8 cellular contexts compared by ENCODE assay signal in the genomic region with DNA sequence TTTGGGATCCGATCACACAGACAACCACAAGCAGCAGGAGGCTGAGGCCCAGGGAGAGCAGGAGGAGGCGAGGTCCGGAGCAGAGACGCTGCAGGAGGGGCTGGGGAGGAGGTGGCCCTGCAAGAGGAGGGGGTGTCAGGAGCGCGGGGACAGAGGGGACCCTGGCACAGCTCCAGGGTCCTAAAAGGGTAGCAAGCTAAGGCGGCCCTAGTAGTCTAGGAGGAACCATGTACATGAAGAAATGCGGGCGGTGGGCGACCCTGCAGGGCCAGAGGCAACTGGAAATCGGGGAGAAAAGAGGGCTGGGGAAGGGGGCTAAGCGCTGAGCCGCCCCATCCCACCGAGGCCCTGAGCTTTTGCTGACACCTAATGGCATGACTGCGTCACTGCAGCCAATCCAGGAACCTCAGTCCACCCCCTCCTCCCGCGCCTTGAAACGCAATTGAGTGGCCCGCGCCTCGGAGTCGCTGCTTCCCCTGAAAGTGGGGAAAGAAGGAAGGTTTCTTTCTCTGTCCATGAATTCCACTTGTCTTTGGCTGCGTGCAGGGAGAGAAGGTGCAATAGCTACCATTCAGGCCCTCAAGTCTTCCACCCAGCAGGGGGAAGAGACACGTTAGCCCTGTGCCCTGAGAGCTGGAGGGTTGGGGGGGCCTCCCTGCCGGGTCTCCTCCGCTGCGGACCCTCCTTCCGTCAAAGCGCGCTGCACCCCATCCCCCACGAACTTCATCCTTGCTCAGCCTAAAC. TPM values are rescaled to one million over a fixed set of nuclear protein-coding genes. Genes with fewer than 3 reads are reported as not detected.
DNase-seq lines count a peak whose midpoint lies in the region; ATAC-seq and TF ChIP-seq lines count a peak whose summit lies in the region.

No MANE protein-coding gene starts in this region.

- peak; percentile 92 for TF ChIP-seq CTCF in GM12875 (IDR thresholded peaks at IDR 0.05; ENCODE audit: borderline replicate concordance, insufficient read depth, low read depth, low read length)
- TF ChIP-seq CTCF in cardiac fibroblast (IDR thresholded peaks at IDR 0.05; ENCODE audit: low read depth, low read length), result peak; percentile 94
- peak; percentile 50 to 93 (median 83) for TF ChIP-seq CTCF in spleen (IDR thresholded peaks at IDR 0.05 in 8 of 11, conservative IDR thresholded peaks at IDR 0.05 in 3 of 11)

- no peak for TF ChIP-seq POLR2A in spleen (IDR thresholded peaks at IDR 0.05)

- H3K9me3 ChIP-seq in spleen, result no peaks in the 10 kb centered on the region

- peak; percentile 64 for DNase-seq in NCI-H1694 (lab: John Stamatoyannopoulos, UW)
- peak in 3 of 4 experiments; percentile 24 to 38 (median 28) for DNase-seq in activated CD4-positive, CD25-positive, alpha-beta regulatory T cell (lab: John Stamatoyannopoulos, UW)
- peak; percentile 59 to 69 for DNase-seq in cardiac fibroblast (ENCODE audit: low read depth in 2 of 2)
- DNase-seq in iris pigment epithelial cell (ENCODE audit: low read depth), result peak; percentile 58
- DNase-seq in spleen, result peak; percentile 85

- H3K4me3 ChIP-seq in GM12875 (ENCODE audit: low read depth, low read length) (no peak overlapping the region), cardiac fibroblast (replicated peaks in 1 of 2; ENCODE audit: low read depth in 2 of 2, low read length in 2 of 2) (peak overlapping the region; percentile 38 to 45), spleen (peak overlapping the region in 7 of 8 donors; percentile 1 to 56 (median 21))

- ATAC-seq in HG02798 (IDR thresholded peaks at IDR 0.05; ENCODE audit: poor library complexity, unreplicated experiment), result no peak
- no peak for ATAC-seq in GM21367 (IDR thresholded peaks at IDR 0.05; ENCODE audit: unreplicated experiment)

- H3K27ac ChIP-seq in spleen, result no peak overlapping the region

- peaks cover 0 to 67% (median 21%) of the 10 kb centered on the region in 7 donors for H3K27me3 ChIP-seq in spleen (replicated peaks in 1 of 7)

- intact Hi-C loops in spleen (cut with DNase I; ENCODE audit: low total_unique reads), result no loop called here

- 3 to 4% (median 3%) methylated on average over 25 to 31 of the region's 31 CpGs for WGBS in spleen, 5 donors

- peaks cover 8 to 34% (median 22%) of the 10 kb centered on the region in 6 donors for H3K4me1 ChIP-seq in spleen

- H3K36me3 ChIP-seq in spleen, result no peaks in the 10 kb centered on the region

RNA-seq across cellular contexts. Expression of gene ASGR1, which starts 1.8 kb away (rescaled TPM):
- 1 to 10 TPM; 1.5 to 7.2 (median 3.7) TPM for total RNA-seq in spleen
- polyA plus RNA-seq in spleen, result 10 to 100 TPM in 1 of 3 donors, 1 to 10 TPM in 2; 1.3 to 10.2 (median 6.4) TPM

RNA-seq across cellular contexts. Expression of gene DLG4, which starts 42.3 kb away (rescaled TPM):
- total RNA-seq in spleen, result 10 to 100 TPM; 17.0 to 38.5 (median 30.5) TPM
- 10 to 100 TPM in 1 of 3 donors, 1 to 10 TPM in 2; 3.0 to 21.5 (median 4.3) TPM for polyA plus RNA-seq in spleen

RNA-seq across cellular contexts. Expression of gene ACADVL, which starts 42.4 kb away (rescaled TPM):
- 100 to 1,000 TPM; 402 to 903 (median 548) TPM for total RNA-seq in spleen
- polyA plus RNA-seq in spleen, result 100 to 1,000 TPM; 320 to 963 (median 710) TPM

RNA-seq across cellular contexts. Expression of gene DVL2, which starts 56.9 kb away (rescaled TPM):
- 10 to 100 TPM; 36.9 to 48.0 (median 39.2) TPM for total RNA-seq in spleen
- 10 to 100 TPM in 2 of 3 donors, 1 to 10 TPM in 1; 9.8 to 29.2 (median 11.7) TPM for polyA plus RNA-seq in spleen

Comparison
In these comparisons a context has a peak if more than half of its experiments do, and no peak if none do; other contexts are left out.
1. DNase-seq: peak in every context shown above with its lines; median percentile 85 in spleen; 64 in NCI-H1694; 64 in cardiac fibroblast; 58 in iris pigment epithelial cell; 28 in activated CD4-positive, CD25-positive, alpha-beta regulatory T cell.